In genomic region chr6:19153270-19153980, GRCh38 we compare ENCODE assay signal across 16 cellular contexts.
A peak's percentile ranks its signal among the peaks of the same experiment; 100 is the strongest.
DNase-seq lines count a peak whose midpoint lies in the region; ATAC-seq and TF ChIP-seq lines count a peak whose summit lies in the region.
"Had no signal": no experiment of that assay in that cellular context is flagged by ENCODE, and none has a peak within 500 bp of the region (broad histone marks: within the 10 kb centered on the region; RNA-seq: fewer than 3 reads in every experiment).

No MANE protein-coding gene starts in this region.

- no peak for TF ChIP-seq POLR2A in adrenal gland (IDR thresholded peaks at IDR 0.05)

- no peak overlapping the region for H3K4me3 Mint-ChIP-seq in activated naive CD4-positive, alpha-beta T cell treated with anti-CD3 and anti-CD28 coated beads for 36 hours
- H3K4me3 Mint-ChIP-seq: activated T-cell treated with anti-CD3 and anti-CD28 coated beads, Interleukin-2, amount 50 U/mL, for 24 hours; CD8-positive, alpha-beta memory T cell; memory B cell; WTC11 had no signal

- no peak overlapping the region for H3K4me3 ChIP-seq in duodenal mucosa (ENCODE audit: low read depth in 1 of 2, low read length in 2 of 2)
- peak overlapping the region in 1 of 2 experiments; percentile 49 for H3K4me3 ChIP-seq in mesenchymal stem cell (ENCODE audit: insufficient read depth in 1 of 2, low read depth in 1 of 2, low read length in 2 of 2)
- H3K4me3 ChIP-seq in upper lobe of right lung = no peak overlapping the region
- H3K4me3 ChIP-seq in adrenal gland = no peak overlapping the region

- H3K4me2 ChIP-seq in mesenchymal stem cell (ENCODE audit: low read length, poor library complexity, severe bottlenecking) = no peak overlapping the region

- intact Hi-C loops in upper lobe of right lung (cut with DNase I) = no loop called here
- intact Hi-C loops in activated naive CD4-positive, alpha-beta T cell treated with anti-CD3 and anti-CD28 coated beads for 36 hours (cut with micrococcal nuclease) = no loop called here
- intact Hi-C loops in adrenal gland (cut with DNase I) = no loop called here

- no peak overlapping the region for H2BK15ac ChIP-seq in mesenchymal stem cell (ENCODE audit: low read depth, poor library complexity, severe bottlenecking)

- H3K27me3 ChIP-seq in duodenal mucosa (ENCODE audit: control insufficient read depth in 1 of 2, insufficient read depth in 2 of 2, low read length in 2 of 2) (no peaks in the 10 kb centered on the region), mesenchymal stem cell (ENCODE audit: control insufficient read depth in 1 of 2, insufficient read depth in 1 of 2, low read length in 2 of 2) (no peaks in the 10 kb centered on the region), upper lobe of right lung (no peaks in the 10 kb centered on the region), adrenal gland (no peaks in the 10 kb centered on the region)

- no peaks in the 10 kb centered on the region for H3K4me1 Mint-ChIP-seq in activated naive CD4-positive, alpha-beta T cell treated with anti-CD3 and anti-CD28 coated beads for 36 hours (ENCODE audit: low read depth)
- H3K4me1 Mint-ChIP-seq: CD8-positive, alpha-beta memory T cell; memory B cell had no signal

- H3K36me3 ChIP-seq in duodenal mucosa (ENCODE audit: control insufficient read depth in 1 of 2, insufficient read depth in 2 of 2, low read length in 2 of 2) (no peaks in the 10 kb centered on the region), mesenchymal stem cell (ENCODE audit: control insufficient read depth in 1 of 2, insufficient read depth in 2 of 2, low read depth in 1 of 2, low read length in 2 of 2) (no peaks in the 10 kb centered on the region), upper lobe of right lung (no peaks in the 10 kb centered on the region), adrenal gland (replicated peaks in 1 of 2) (no peaks in the 10 kb centered on the region)

- H3K9me3 ChIP-seq in duodenal mucosa (ENCODE audit: control insufficient read depth in 1 of 2, low read length in 2 of 2) = no peaks in the 10 kb centered on the region
- H3K9me3 ChIP-seq in mesenchymal stem cell (ENCODE audit: control insufficient read depth, low read length) = no peaks in the 10 kb centered on the region
- H3K9me3 ChIP-seq in upper lobe of right lung = no peaks in the 10 kb centered on the region
- H3K9me3 ChIP-seq in adrenal gland (replicated peaks in 1 of 3) = no peaks in the 10 kb centered on the region

- ATAC-seq in upper lobe of right lung (no peak), HG02588 (IDR thresholded peaks at IDR 0.05; ENCODE audit: unreplicated experiment) (no peak)
- ATAC-seq: WTC11 had no signal

- WGBS in mesenchymal stem cell = 91% methylated on average over 3 of the region's 7 CpGs
- WGBS in adrenal gland, 4 donors = 74 to 80% (median 76%) methylated on average over 7 of the region's 7 CpGs

- no peak overlapping the region for H2BK120ac ChIP-seq in mesenchymal stem cell (ENCODE audit: low read depth, low read length)

- DNase-seq in M059J (ENCODE audit: low read depth) (peak; percentile 3), mesenchymal stem cell (no peak), upper lobe of right lung (no peak), adrenal gland (no peak)
- DNase-seq in activated naive CD4-positive, alpha-beta T cell treated with anti-CD3 and anti-CD28 coated beads for 36 hours = no peak
- DNase-seq: activated T-cell treated with anti-CD3 and anti-CD28 coated beads, Interleukin-2, amount 50 U/mL, for 24 hours; anterior cingulate cortex; CD8-positive, alpha-beta memory T cell; GDM1; HCEC 1CT; NCI-H2107; stimulated activated CD4-positive, alpha-beta T cell treated with anti-CD3 and anti-CD28 coated beads, Interleukin-2, amount 100 ng/mL, for 24 hours had no signal

- no peak overlapping the region for H2BK12ac ChIP-seq in mesenchymal stem cell (ENCODE audit: low read length in 2 of 2)

- no peak for TF ChIP-seq CTCF in upper lobe of right lung (IDR thresholded peaks at IDR 0.05)
- no peak for TF ChIP-seq CTCF in adrenal gland (IDR thresholded peaks at IDR 0.05)

- no peak overlapping the region for H2AFZ ChIP-seq in mesenchymal stem cell (ENCODE audit: low read depth, low read length)

- peaks cover 9% of the 10 kb centered on the region for H3K9me3 Mint-ChIP-seq in activated naive CD4-positive, alpha-beta T cell treated with anti-CD3 and anti-CD28 coated beads for 36 hours

- CTCF ChIA-PET in activated naive CD4-positive, alpha-beta T cell treated with anti-CD3 and anti-CD28 coated beads for 36 hours (lab: Charles Lee) = no interaction called here

- H3K9ac ChIP-seq in duodenal mucosa (ENCODE audit: low read depth in 1 of 2, low read length in 2 of 2) = no peak overlapping the region
- H3K9ac ChIP-seq in mesenchymal stem cell (ENCODE audit: low read length) = peak overlapping the region; percentile 64

- H4K91ac ChIP-seq in mesenchymal stem cell (ENCODE audit: low read length) = no peak overlapping the region

- no peak overlapping the region for H3K14ac ChIP-seq in mesenchymal stem cell (ENCODE audit: low read length in 2 of 2)

- H3K27ac Mint-ChIP-seq in activated naive CD4-positive, alpha-beta T cell treated with anti-CD3 and anti-CD28 coated beads for 36 hours = no peak overlapping the region
- H3K27ac Mint-ChIP-seq: activated T-cell treated with anti-CD3 and anti-CD28 coated beads, Interleukin-2, amount 50 U/mL, for 24 hours; CD8-positive, alpha-beta memory T cell; memory B cell; WTC11 had no signal

- H3K4me1 ChIP-seq in duodenal mucosa (ENCODE audit: control insufficient read depth in 1 of 2, insufficient read depth in 2 of 2, low read length in 2 of 2) = no peaks in the 10 kb centered on the region
- no peaks in the 10 kb centered on the region for H3K4me1 ChIP-seq in mesenchymal stem cell (ENCODE audit: control insufficient read depth, insufficient read depth, low read depth, low read length)
- H3K4me1 ChIP-seq in upper lobe of right lung = no peaks in the 10 kb centered on the region
- H3K4me1 ChIP-seq in adrenal gland (replicated peaks in 1 of 2) = no peaks in the 10 kb centered on the region

- H4K8ac ChIP-seq in mesenchymal stem cell (ENCODE audit: low read length) = no peak overlapping the region

- H3K27me3 Mint-ChIP-seq in activated naive CD4-positive, alpha-beta T cell treated with anti-CD3 and anti-CD28 coated beads for 36 hours (ENCODE audit: low read depth) = no peaks in the 10 kb centered on the region
- H3K27me3 Mint-ChIP-seq: activated T-cell treated with anti-CD3 and anti-CD28 coated beads, Interleukin-2, amount 50 U/mL, for 24 hours; CD8-positive, alpha-beta memory T cell; memory B cell had no signal

- no peak overlapping the region for H2AK5ac ChIP-seq in mesenchymal stem cell (ENCODE audit: low read length, severe bottlenecking)

- H3K27ac ChIP-seq in duodenal mucosa (ENCODE audit: low read depth, low read length) (peak overlapping the region; percentile 1), mesenchymal stem cell (ENCODE audit: low read length, poor library complexity, severe bottlenecking) (no peak overlapping the region), upper lobe of right lung (peak overlapping the region; percentile 42), adrenal gland (no peak overlapping the region)

- H3K18ac ChIP-seq in mesenchymal stem cell (ENCODE audit: low read depth in 1 of 2, low read length in 2 of 2) = no peak overlapping the region

- no peaks in the 10 kb centered on the region for H3K79me1 ChIP-seq in mesenchymal stem cell (replicated peaks; ENCODE audit: low read length, poor library complexity, severe bottlenecking)

- no peak overlapping the region for H3K23ac ChIP-seq in mesenchymal stem cell (ENCODE audit: low read length in 2 of 2)

- H2BK5ac ChIP-seq in mesenchymal stem cell (ENCODE audit: low read depth, low read length, poor library complexity, severe bottlenecking) = no peak overlapping the region

- H3K36me3 Mint-ChIP-seq in activated naive CD4-positive, alpha-beta T cell treated with anti-CD3 and anti-CD28 coated beads for 36 hours (ENCODE audit: low read depth) = no peaks in the 10 kb centered on the region
- H3K36me3 Mint-ChIP-seq: CD8-positive, alpha-beta memory T cell; memory B cell; WTC11 had no signal

- H3K4ac ChIP-seq in mesenchymal stem cell (ENCODE audit: low read depth in 1 of 2, low read length in 2 of 2) = no peak overlapping the region

Comparison
In these comparisons a context has a peak if more than half of its experiments do, and no peak if none do; other contexts are left out.
1. H3K27ac ChIP-seq: peak in duodenal mucosa (single experiment) and upper lobe of right lung (single experiment); none in mesenchymal stem cell (single experiment) and adrenal gland (0 of 5).